In genomic region chr2:126645211-126645618, GRCh38 we compare ENCODE assay signal across 12 cellular contexts. TPM values are rescaled to one million over a fixed set of nuclear protein-coding genes. Genes with fewer than 3 reads are reported as not detected.
DNase-seq lines count a peak whose midpoint lies in the region; ATAC-seq, FAIRE-seq and TF ChIP-seq lines count a peak whose summit lies in the region.
"Had no signal": no experiment of that assay in that cellular context is flagged by ENCODE, and none has a peak within 500 bp of the region (broad histone marks: within the 10 kb centered on the region; RNA-seq: fewer than 3 reads in every experiment).

No MANE protein-coding gene starts in this region.

- H3K27me3 ChIP-seq in K562 (ENCODE audit: control insufficient read depth in 2 of 2, insufficient read depth in 2 of 2, low read length in 2 of 2): no peaks in the 10 kb centered on the region
- no peaks in the 10 kb centered on the region for H3K27me3 ChIP-seq in ascending aorta
- H3K27me3 ChIP-seq in H9 (ENCODE audit: insufficient read depth, low read length): no peaks in the 10 kb centered on the region
- H3K27me3 ChIP-seq in mesenchymal stem cell (ENCODE audit: control insufficient read depth in 1 of 2, insufficient read depth in 1 of 2, low read length in 2 of 2): peaks cover 0 to 16% of the 10 kb centered on the region in 2 experiments
- H3K27me3 ChIP-seq: left lung had no signal

- H3K18ac ChIP-seq in H9 (ENCODE audit: insufficient read length, low read depth, low read length) (no peak overlapping the region), mesenchymal stem cell (ENCODE audit: low read depth in 1 of 2, low read length in 2 of 2) (no peak overlapping the region)

- TF ChIP-seq POLR2A in K562 (conservative IDR thresholded peaks at IDR 0.05): no peak

- H3K36me3 ChIP-seq in K562 (ENCODE audit: control insufficient read depth, insufficient read depth, low read length) (no peaks in the 10 kb centered on the region), ascending aorta (no peaks in the 10 kb centered on the region), mesenchymal stem cell (ENCODE audit: control insufficient read depth in 1 of 2, insufficient read depth in 2 of 2, low read depth in 1 of 2, low read length in 2 of 2) (no peaks in the 10 kb centered on the region)
- H3K36me3 ChIP-seq: left lung had no signal

- no peaks in the 10 kb centered on the region for H3K79me2 ChIP-seq in K562 (ENCODE audit: control insufficient read depth, insufficient read depth, low read length)
- H3K79me2 ChIP-seq in H9 (ENCODE audit: insufficient read depth, low read length): no peaks in the 10 kb centered on the region

- H3K27ac Mint-ChIP-seq in H9: no peak overlapping the region

- H3K9me3 ChIP-seq in K562 (replicated peaks; ENCODE audit: control insufficient read depth, insufficient read depth, low read depth, low read length): no peaks in the 10 kb centered on the region
- H3K9me3 ChIP-seq in ascending aorta: no peaks in the 10 kb centered on the region
- H3K9me3 ChIP-seq in H9 (ENCODE audit: control insufficient read depth, low read depth, low read length): no peaks in the 10 kb centered on the region
- no peaks in the 10 kb centered on the region for H3K9me3 ChIP-seq in mesenchymal stem cell (ENCODE audit: control insufficient read depth, low read length)
- H3K9me3 ChIP-seq: left lung had no signal

- peak in 1 of 2 experiments; percentile 32; a peak in 2 of 4 replicates for TF ChIP-seq RAD21 in K562 (CRISPR knock-in tag; conservative IDR thresholded peaks at IDR 0.05 in 1 of 2, IDR thresholded peaks at IDR 0.05 in 1 of 2)

- H3K9ac ChIP-seq in K562 (ENCODE audit: insufficient read depth in 1 of 2, low read depth in 2 of 2, low read length in 2 of 2): peak overlapping the region in 1 of 2 experiments; percentile 40; a peak in 1 of 4 replicates
- H3K9ac ChIP-seq in H9 (ENCODE audit: extremely low read depth, insufficient read length, low read length): no peak overlapping the region
- no peak overlapping the region for H3K9ac ChIP-seq in mesenchymal stem cell (ENCODE audit: low read length)
- H3K9ac ChIP-seq: KMS-11 had no signal

- H2BK120ac ChIP-seq in H9 (ENCODE audit: low read depth, low read length, poor library complexity, severe bottlenecking) (no peak overlapping the region), mesenchymal stem cell (ENCODE audit: low read depth, low read length) (no peak overlapping the region)

- no peaks in the 10 kb centered on the region for H3K23me2 ChIP-seq in H9 (ENCODE audit: insufficient read length, low read depth, low read length, poor library complexity, severe bottlenecking)

- no peak for TF ChIP-seq CTCF in K562 (IDR thresholded peaks at IDR 0.05 in 2 of 3, conservative IDR thresholded peaks at IDR 0.05 in 1 of 3; ENCODE audit: insufficient read depth in 2 of 3, low read depth in 1 of 3, low read length in 3 of 3)
- no peak for TF ChIP-seq CTCF in ascending aorta (IDR thresholded peaks at IDR 0.05)
- TF ChIP-seq CTCF in H9 (conservative IDR thresholded peaks at IDR 0.05): no peak

- peaks cover 17 to 24% of the 10 kb centered on the region in 2 experiments for H3K4me1 Mint-ChIP-seq in H9
- H3K4me1 Mint-ChIP-seq: central memory CD8-positive, alpha-beta T cell had no signal

- H3K4me2 ChIP-seq in K562 (ENCODE audit: insufficient read depth, low read length): peak overlapping the region; percentile 56
- H3K4me2 ChIP-seq in H9 (ENCODE audit: insufficient read depth, insufficient read length, low read length): no peak overlapping the region
- H3K4me2 ChIP-seq in mesenchymal stem cell (ENCODE audit: low read length, poor library complexity, severe bottlenecking): no peak overlapping the region
- H3K4me2 ChIP-seq: KMS-11 had no signal

- peaks cover 2% of the 10 kb centered on the region; the same call in 1 of the 2 replicates for H3K27me3 Mint-ChIP-seq in H9 (ENCODE audit: low read depth)
- H3K27me3 Mint-ChIP-seq: central memory CD8-positive, alpha-beta T cell; T-cell had no signal

- whole genome bisulfite sequencing in K562 (ENCODE audit: insufficient coverage, low coverage, missing lambda C conversion rate): 0% methylated on average over 1 of the region's 1 CpG
- no CpG with 5 or more reads among the region's 1 CpG for WGBS in H9 (ENCODE audit: extremely low coverage, insufficient read length, low lambda C conversion rate)
- WGBS in mesenchymal stem cell: 100% methylated on average over 1 of the region's 1 CpG

- POLR2A ChIA-PET in K562 (lab: Yijun Ruan, JAX): interaction anchor here (0.9 to 2.5 kb wide), 2 partner anchors 8 to 29 kb away, joined by 3 to 9 read pairs; no protein-coding TSS in a partner anchor

- H2BK20ac ChIP-seq in H9 (ENCODE audit: low read depth, low read length, poor library complexity, severe bottlenecking): no peak overlapping the region

- peak; percentile 46 for ATAC-seq in GM18861 (IDR thresholded peaks at IDR 0.05; ENCODE audit: unreplicated experiment)
- ATAC-seq in GM21619 (IDR thresholded peaks at IDR 0.05; ENCODE audit: unreplicated experiment): peak; percentile 53
- ATAC-seq in HG03159 (IDR thresholded peaks at IDR 0.05; ENCODE audit: unreplicated experiment): peak; percentile 62
- peak; percentile 94 for ATAC-seq in K562

- H3K56ac ChIP-seq in H9 (ENCODE audit: insufficient read length, low read depth, low read length): no peak overlapping the region

- H3K23ac ChIP-seq in H9 (ENCODE audit: insufficient read length, low read depth, low read length) (no peak overlapping the region), mesenchymal stem cell (ENCODE audit: low read length in 2 of 2) (no peak overlapping the region)

- no peak overlapping the region for H2BK15ac ChIP-seq in H9 (ENCODE audit: low read depth, low read length)
- H2BK15ac ChIP-seq in mesenchymal stem cell (ENCODE audit: low read depth, poor library complexity, severe bottlenecking): no peak overlapping the region

- H2BK12ac ChIP-seq in H9 (ENCODE audit: insufficient read length, low read depth, low read length) (no peak overlapping the region), mesenchymal stem cell (ENCODE audit: low read length in 2 of 2) (no peak overlapping the region)

- H4K20me1 ChIP-seq in K562 (replicated peaks; ENCODE audit: control insufficient read depth, insufficient read depth, low read length) (no peaks in the 10 kb centered on the region), H9 (ENCODE audit: control insufficient read depth, insufficient read depth, insufficient read length) (no peaks in the 10 kb centered on the region)

- peak; percentile 74 to 95 (median 86) for DNase-seq in K562 (ENCODE audit: extremely low read depth in 1 of 4, low spot score in 3 of 4)
- no peak for DNase-seq in ascending aorta (ENCODE audit: low spot score in 2 of 2)
- DNase-seq in H9: no peak
- no peak for DNase-seq in mesenchymal stem cell
- no peak for DNase-seq in activated gamma-delta T cell treated with Interleukin-2 at 50 U/mL for 16 hours
- DNase-seq: left lung, T-cell had no signal

- FAIRE-seq in K562 (lab: Jason Lieb, UNC): peak; percentile 99

- H3K4ac ChIP-seq in H9 (ENCODE audit: low read depth, low read length) (no peak overlapping the region), mesenchymal stem cell (ENCODE audit: low read depth in 1 of 2, low read length in 2 of 2) (no peak overlapping the region)

- H2AFZ ChIP-seq in K562 (ENCODE audit: low read depth, low read length) (peak overlapping the region; percentile 40), H9 (ENCODE audit: low read length) (no peak overlapping the region), mesenchymal stem cell (ENCODE audit: low read depth, low read length) (no peak overlapping the region)

- BruUV-seq in K562 (replicated peaks; lab: Mats Ljungman, UMichigan): no TSS peak

- H3K4me1 ChIP-seq in K562 (replicated peaks in 1 of 2; ENCODE audit: control insufficient read depth in 2 of 2, insufficient read depth in 2 of 2, low read length in 2 of 2) (peaks cover 27 to 81% of the 10 kb centered on the region in 2 experiments), ascending aorta (no peaks in the 10 kb centered on the region), H9 (ENCODE audit: insufficient read depth, low read length) (peaks cover 4% of the 10 kb centered on the region; the same call in 1 of the 2 replicates), mesenchymal stem cell (ENCODE audit: control insufficient read depth, insufficient read depth, low read depth, low read length) (no peaks in the 10 kb centered on the region)

- H3K9me1 ChIP-seq in K562 (ENCODE audit: control insufficient read depth, insufficient read depth, low read length): no peaks in the 10 kb centered on the region

- no peaks in the 10 kb centered on the region for H3K9me3 Mint-ChIP-seq in H9
- H3K9me3 Mint-ChIP-seq: central memory CD8-positive, alpha-beta T cell had no signal

- no peak overlapping the region for H2BK5ac ChIP-seq in H9 (ENCODE audit: insufficient read length, low read length)
- no peak overlapping the region for H2BK5ac ChIP-seq in mesenchymal stem cell (ENCODE audit: low read depth, low read length, poor library complexity, severe bottlenecking)

- no peak overlapping the region for H3K4me3 Mint-ChIP-seq in H9
- H3K4me3 Mint-ChIP-seq: central memory CD8-positive, alpha-beta T cell; T-cell had no signal

- intact Hi-C loops in K562 (cut with micrococcal nuclease): loop anchor here (1.0 to 10.0 kb wide), 3 partner anchors 12 to 1550 kb away; no protein-coding TSS in a partner anchor
- intact Hi-C loops in ascending aorta (cut with DNase I): no loop called here

- H4K91ac ChIP-seq in H9 (ENCODE audit: insufficient read length, low read depth, low read length): no peak overlapping the region
- no peak overlapping the region for H4K91ac ChIP-seq in mesenchymal stem cell (ENCODE audit: low read length)

- H4K5ac ChIP-seq in H9 (ENCODE audit: insufficient read length, low read depth, low read length): no peak overlapping the region

- H2AK5ac ChIP-seq in H9 (ENCODE audit: insufficient read length, low read length) (no peak overlapping the region), mesenchymal stem cell (ENCODE audit: low read length, severe bottlenecking) (no peak overlapping the region)

- H3K27ac ChIP-seq in K562 (ENCODE audit: extremely low read depth, low read depth, low read length) (peak overlapping the region; percentile 66), ascending aorta (no peak overlapping the region), H9 (ENCODE audit: insufficient read length, low read depth, low read length) (no peak overlapping the region), mesenchymal stem cell (ENCODE audit: low read length, poor library complexity, severe bottlenecking) (no peak overlapping the region)
- H3K27ac ChIP-seq: KMS-11 had no signal

- peak overlapping the region; percentile 18; the same call in 1 of the 2 replicates for H3K4me3 ChIP-seq in K562
- no peak overlapping the region for H3K4me3 ChIP-seq in ascending aorta
- no peak overlapping the region for H3K4me3 ChIP-seq in mesenchymal stem cell (ENCODE audit: insufficient read depth in 1 of 2, low read depth in 1 of 2, low read length in 2 of 2)
- H3K4me3 ChIP-seq: left lung had no signal

- peak; percentile 92 for TF ChIP-seq EP300 in K562 (IDR thresholded peaks at IDR 0.05; ENCODE audit: low read length)

- H3T11ph ChIP-seq in H9 (ENCODE audit: low read length): no peak overlapping the region

- in situ Hi-C loops in K562 (cut with MboI): no loop called here

- no peaks in the 10 kb centered on the region; a peak in 1 of 7 replicates for H3K36me3 Mint-ChIP-seq in H9 (ENCODE audit: insufficient read depth in 1 of 3, low read depth in 3 of 3)
- H3K36me3 Mint-ChIP-seq: T-cell had no signal

- no peak overlapping the region for H4K8ac ChIP-seq in H9 (replicated peaks; ENCODE audit: insufficient read length, low read depth, low read length)
- H4K8ac ChIP-seq in mesenchymal stem cell (ENCODE audit: low read length): no peak overlapping the region

- CTCF ChIA-PET in K562 (lab: Yijun Ruan, JAX; ENCODE audit: low intra/inter-chr PET ratio): no interaction called here

- H3K79me1 ChIP-seq in H9 (ENCODE audit: insufficient read depth, low read depth, low read length, poor library complexity, severe bottlenecking) (no peaks in the 10 kb centered on the region), mesenchymal stem cell (replicated peaks; ENCODE audit: low read length, poor library complexity, severe bottlenecking) (no peaks in the 10 kb centered on the region)

- no peak overlapping the region for H3K14ac ChIP-seq in H9 (ENCODE audit: insufficient read depth, low read length)
- no peak overlapping the region for H3K14ac ChIP-seq in mesenchymal stem cell (ENCODE audit: low read length in 2 of 2)

RNA-seq across cellular contexts. Expression of gene GYPC, which starts 10.7 kb away (rescaled TPM):
- 120 and 158 TPM in 2 replicates for total RNA-seq in K562 (2011; cell fraction: chromatin; rRNA removed; ENCODE audit: low replicate concordance)
- 166 and 169 TPM in 2 replicates for total RNA-seq in K562 (2011; cell fraction: nucleolus; rRNA removed)
- total RNA-seq in K562 (2011; cell fraction: nucleoplasm; rRNA removed): 154 and 197 TPM in 2 replicates
- total RNA-seq in K562 (2014; rRNA removed) (282 and 367 TPM in 2 replicates), K562 (2014; rRNA removed; fragmentation: Illumina TruSeq; extraction: Trizol) (121 and 155 TPM in 2 replicates), K562 (2015; rRNA removed; fragmentation: Illumina TruSeq; extraction: Trizol) (174 and 181 TPM in 2 replicates), K562 (2021) (194 and 210 TPM in 2 replicates), ascending aorta (94.7 TPM), H9 (2021) (13.6 and 14.0 TPM in 2 replicates)
- polyA plus RNA-seq in K562 (2011; rRNA removed) (241 and 252 TPM in 2 replicates), K562 (2014; fragmentation: Illumina TruSeq; extraction: Trizol) (202 and 211 TPM in 2 replicates), K562 (2014; fragmentation: Nextera tagmentation; extraction: Ambion mirVana) (10 to 100 TPM; 50.6 to 53.7 TPM), K562 (2014; rRNA removed) (229 and 299 TPM in 2 replicates)
- 439 and 540 TPM in 2 replicates for polyA plus RNA-seq in K562 (2011; cell fraction: cytosol; rRNA removed)
- polyA plus RNA-seq in K562 (2011; cell fraction: nucleus; rRNA removed): 132 and 178 TPM in 2 replicates
- 183 and 349 TPM in 2 replicates for polyA plus RNA-seq in K562 (2012)
- 144 and 198 TPM in 2 replicates for polyA minus RNA-seq in K562 (2011; rRNA and poly(A)+ RNA removed)
- polyA minus RNA-seq in K562 (2011; cell fraction: cytosol; rRNA and poly(A)+ RNA removed): 95.9 and 113 TPM in 2 replicates
- polyA minus RNA-seq in K562 (2011; cell fraction: nucleus; rRNA and poly(A)+ RNA removed): 29.8 and 52.5 TPM in 2 replicates
- polyA plus RNA-seq in mesenchymal stem cell (2013, experiment 1 of 2): 199 TPM
- polyA plus RNA-seq in mesenchymal stem cell (2013, experiment 2 of 2): 195 TPM

Comparison
In these comparisons a context has a peak if more than half of its experiments do, and no peak if none do; other contexts are left out.
1. DNase-seq: peak in K562 (4 of 4); none in ascending aorta (0 of 2), H9 (single experiment), mesenchymal stem cell (single experiment) and activated gamma-delta T cell treated with Interleukin-2 at 50 U/mL for 16 hours (single experiment).
2. Peak in every context shown above with its lines, with median percentiles within 50 percentile points of each other: ATAC-seq.